ENCODE assay signal across 1 cellular context in genomic region chr22:25176799-25177198, GRCh38.
TF ChIP-seq lines count a peak whose summit lies in the region.

No MANE protein-coding gene starts in this region.

TF ChIP-seq in K562, 482 proteins besides CTCF, POLR2A, EP300 and RAD21:
- TF ChIP-seq ZKSCAN8 (CRISPR knock-in tag; IDR thresholded peaks at IDR 0.05) (peak; percentile 87), CREB1 (IDR thresholded peaks at IDR 0.05) (no peak), CREB1 (CRISPR knock-in tag; IDR thresholded peaks at IDR 0.05) (no peak)
TF ChIP-seq in K562: peak in this region for 1.
